9 cellular contexts compared by ENCODE assay signal in the genomic region with DNA sequence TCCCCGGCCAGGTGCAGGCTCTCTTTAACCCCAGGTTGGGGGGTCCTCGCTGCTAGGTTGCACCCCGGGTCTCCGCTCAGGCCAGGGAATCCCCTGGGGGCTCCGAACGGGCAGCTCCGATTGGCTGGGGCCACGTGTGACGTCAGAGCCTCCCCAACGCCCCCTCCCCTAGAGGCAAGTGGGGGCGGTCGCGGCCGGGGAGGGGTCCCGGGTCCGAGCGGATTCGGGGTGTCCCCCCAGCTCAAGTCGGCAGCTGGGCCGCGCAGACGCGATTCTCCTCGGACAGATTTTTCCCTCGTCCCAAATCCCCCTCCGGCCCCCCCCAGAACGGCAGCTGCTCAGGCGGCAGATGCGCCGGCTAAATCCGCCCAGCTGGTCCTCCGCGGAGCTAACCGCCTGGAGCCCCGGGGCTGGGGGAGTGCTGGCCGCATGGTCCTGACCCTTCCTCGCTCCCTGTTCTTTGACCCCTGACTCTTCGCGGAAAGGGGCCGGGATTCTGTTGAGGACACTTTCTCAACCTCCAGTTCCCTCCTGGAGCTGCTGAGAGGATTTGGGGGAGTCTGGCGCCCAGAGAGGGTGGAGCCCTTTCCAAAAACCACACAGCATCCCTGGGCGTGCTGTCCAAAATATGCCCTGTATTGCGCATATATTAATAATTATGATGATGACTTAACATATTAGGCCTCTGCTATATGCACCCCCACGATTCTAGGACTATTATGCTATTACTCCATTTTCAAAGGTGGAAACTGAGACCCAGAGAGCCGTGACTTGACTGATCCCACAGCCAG. TPM values are rescaled to one million over a fixed set of nuclear protein-coding genes. Genes with fewer than 3 reads are reported as not detected.
DNase-seq lines count a peak whose midpoint lies in the region; ATAC-seq and TF ChIP-seq lines count a peak whose summit lies in the region.
"Had no signal": no experiment of that assay in that cellular context is flagged by ENCODE, and none has a peak within 500 bp of the region (broad histone marks: within the 10 kb centered on the region; RNA-seq: fewer than 3 reads in every experiment).

No MANE protein-coding gene starts in this region.

- peak overlapping the region; percentile 91 for H3K4me2 ChIP-seq in smooth muscle cell

- no peaks in the 10 kb centered on the region for H4K20me1 ChIP-seq in smooth muscle cell (ENCODE audit: low read depth)

- H2AFZ ChIP-seq in smooth muscle cell (ENCODE audit: low read depth): peak overlapping the region; percentile 52

- intact Hi-C loops in Panc1 (cut with micrococcal nuclease; ENCODE audit: unreplicated experiment): no loop called here
- intact Hi-C loops in left lung (cut with DNase I): no loop called here

- H3K79me2 ChIP-seq in smooth muscle cell (ENCODE audit: low read depth): no peaks in the 10 kb centered on the region

- H3K4me1 ChIP-seq in Panc1 (ENCODE audit: control insufficient read depth, insufficient read depth, low read length) (no peaks in the 10 kb centered on the region; the same call in 1 of the 2 replicates), smooth muscle cell (ENCODE audit: low read depth) (no peaks in the 10 kb centered on the region), left lung (peaks cover 7 to 12% of the 10 kb centered on the region in 2 donors)

- peaks cover 13% of the 10 kb centered on the region for H3K9me3 Mint-ChIP-seq in glutamatergic neuron (ENCODE audit: unreplicated experiment)

- no peak overlapping the region for H3K9ac ChIP-seq in smooth muscle cell (ENCODE audit: low read depth)

- in situ Hi-C loops in Panc1 (cut with HindIII; ENCODE audit: low pct_unique_long_range_greater_than_20kb, low sequenced_read_pairs): no loop called here

- POLR2A ChIA-PET in Panc1 (lab: Charles Lee): no interaction called here

- no peaks in the 10 kb centered on the region; the same call in 1 of the 2 replicates for H3K36me3 ChIP-seq in Panc1 (ENCODE audit: control insufficient read depth, insufficient read depth, low read length)
- no peaks in the 10 kb centered on the region for H3K36me3 ChIP-seq in smooth muscle cell (ENCODE audit: low read depth)
- no peaks in the 10 kb centered on the region for H3K36me3 ChIP-seq in left lung

- TF ChIP-seq CTCF in Panc1 (IDR thresholded peaks at IDR 0.05) (no peak), glutamatergic neuron (IDR thresholded peaks at IDR 0.05; ENCODE audit: partially characterized antibody, unreplicated experiment) (no peak), smooth muscle cell (IDR thresholded peaks at IDR 0.05; ENCODE audit: borderline replicate concordance, insufficient read depth, poor library complexity, severe bottlenecking) (no peak), left lung (IDR thresholded peaks at IDR 0.05) (no peak)

- ATAC-seq in Panc1 (no peak), left lung (no peak)

- H3K27me3 ChIP-seq in Panc1 (ENCODE audit: control insufficient read depth, insufficient read depth, low read length) (no peaks in the 10 kb centered on the region), smooth muscle cell (ENCODE audit: low read depth) (peaks cover 13% of the 10 kb centered on the region), left lung (peaks cover 47 to 86% of the 10 kb centered on the region in 2 donors)

- peak overlapping the region; percentile 41 to 51 for H3K4me3 ChIP-seq in Panc1 (ENCODE audit: low read depth in 2 of 2, low read length in 2 of 2)
- peak overlapping the region; percentile 51 for H3K4me3 ChIP-seq in smooth muscle cell
- H3K4me3 ChIP-seq in left lung: peak overlapping the region in 1 of 2 donors; percentile 7

- H3K27me3 Mint-ChIP-seq in glutamatergic neuron (ENCODE audit: unreplicated experiment): peaks cover 15% of the 10 kb centered on the region

- H3F3A ChIP-seq in smooth muscle cell (ENCODE audit: low read depth): peaks cover 17% of the 10 kb centered on the region

- BruUV-seq in Panc1 (replicated peaks; lab: Mats Ljungman, UMichigan): no TSS peak

- DNase-seq in NCI-H1417 (lab: John Stamatoyannopoulos, UW) (peak; percentile 15 to 55 (median 50)), NCI-H1417 treated with DMSO at 0.1 percent for 48 hours (lab: John Stamatoyannopoulos, UW) (no peak), Panc1 (ENCODE audit: low read depth, low spot score) (no peak), glutamatergic neuron (peak; percentile 90), smooth muscle cell (lab: John Stamatoyannopoulos, UW; ENCODE audit: unreplicated experiment) (no peak), cortex of kidney (lab: John Stamatoyannopoulos, UW) (no peak), DMS79 (lab: John Stamatoyannopoulos, UW) (no peak), left lung (no peak)

- H3K27ac ChIP-seq in Panc1 (ENCODE audit: low read length) (no peak overlapping the region), smooth muscle cell (ENCODE audit: low read depth) (no peak overlapping the region), left lung (no peak overlapping the region)

- WGBS in smooth muscle cell (ENCODE audit: low lambda C conversion rate): 12% methylated on average over 39 of the region's 45 CpGs

- H3K36me3 Mint-ChIP-seq in glutamatergic neuron (ENCODE audit: unreplicated experiment): no peaks in the 10 kb centered on the region

- no peaks in the 10 kb centered on the region for H3K9me3 ChIP-seq in Panc1 (ENCODE audit: control insufficient read depth, insufficient read depth, low read depth, low read length)
- H3K9me3 ChIP-seq in smooth muscle cell (replicated peaks; ENCODE audit: low read depth): no peaks in the 10 kb centered on the region
- H3K9me3 ChIP-seq in left lung: no peaks in the 10 kb centered on the region

- H3K4me1 Mint-ChIP-seq in glutamatergic neuron (ENCODE audit: low read depth, unreplicated experiment): peaks cover 18% of the 10 kb centered on the region

- H3K4me3 Mint-ChIP-seq in glutamatergic neuron (ENCODE audit: unreplicated experiment): peak overlapping the region; percentile 68

- CTCF ChIA-PET in Panc1 (lab: Charles Lee): interaction anchor here (0.6 to 1.0 kb wide), 4 partner anchors 38 to 1083 kb away, joined by 3 read pairs; no protein-coding TSS in a partner anchor

- peak overlapping the region; percentile 87 for H3K27ac Mint-ChIP-seq in glutamatergic neuron (ENCODE audit: unreplicated experiment)

RNA-seq across cellular contexts. Expression of a gene that starts 25.4 kb away (rescaled TPM):
- total RNA-seq in Panc1 (2021; ENCODE audit: unreplicated experiment) (5.7 TPM), glutamatergic neuron (ENCODE audit: unreplicated experiment) (234 TPM), smooth muscle cell (1.9 and 2.2 TPM in 2 replicates), left lung (10 to 100 TPM in 1 of 2 donors, 1 to 10 TPM in 1; 4.8 to 24.7 TPM)
- 9.5 TPM for polyA plus RNA-seq in Panc1 (2012; ENCODE audit: insufficient read length)
- polyA plus RNA-seq in smooth muscle cell: 0.63 and 1.3 TPM in 2 replicates

RNA-seq across cellular contexts. Expression of a gene that starts 45.0 kb away (rescaled TPM):
- 0.08 TPM for total RNA-seq in Panc1 (2021; ENCODE audit: unreplicated experiment)
- 0.11 TPM for polyA plus RNA-seq in Panc1 (2012; ENCODE audit: insufficient read length)
- 1.0 TPM for total RNA-seq in glutamatergic neuron (ENCODE audit: unreplicated experiment)
- not detected in 2 replicates for total RNA-seq in smooth muscle cell
- polyA plus RNA-seq in smooth muscle cell: not detected in 2 replicates
- total RNA-seq in left lung: 10 to 100 TPM; 11.2 to 17.9 TPM
- total RNA-seq: HT1080 had no signal

RNA-seq across cellular contexts. Expression of a gene that starts 49.8 kb away (rescaled TPM):
- total RNA-seq in Panc1 (2021; ENCODE audit: unreplicated experiment) (0.64 TPM), glutamatergic neuron (ENCODE audit: unreplicated experiment) (0.54 TPM), smooth muscle cell (not detected in 2 replicates), left lung (10 to 100 TPM in 1 of 2 donors, 1 to 10 TPM in 1; 8.4 to 15.9 TPM)
- 0.84 TPM for polyA plus RNA-seq in Panc1 (2012; ENCODE audit: insufficient read length)
- polyA plus RNA-seq in smooth muscle cell: 0.27 TPM in 1 of 2 replicates, not detected in the other
- total RNA-seq: HT1080 had no signal

RNA-seq across cellular contexts. Expression of a gene that starts 54.5 kb away (rescaled TPM):
- total RNA-seq in Panc1 (2021; ENCODE audit: unreplicated experiment) (4.8 TPM), glutamatergic neuron (ENCODE audit: unreplicated experiment) (23.6 TPM), smooth muscle cell (2.2 and 3.7 TPM in 2 replicates), left lung (1 to 10 TPM; 5.9 to 8.6 TPM)
- 3.8 TPM for polyA plus RNA-seq in Panc1 (2012; ENCODE audit: insufficient read length)
- polyA plus RNA-seq in smooth muscle cell: 5.2 and 6.6 TPM in 2 replicates

Comparison
In these comparisons a context has a peak if more than half of its experiments do, and no peak if none do; other contexts are left out.
1. DNase-seq: peak in NCI-H1417 (3 of 3) and glutamatergic neuron (single experiment); none in NCI-H1417 treated with DMSO at 0.1 percent for 48 hours (single experiment), Panc1 (single experiment), smooth muscle cell (single experiment), cortex of kidney (single experiment), DMS79 (single experiment) and left lung (0 of 2).